26 cellular contexts compared by ENCODE assay signal in genomic region chr22:31927562-31927961, GRCh38.
"Had no signal": no experiment of that assay in that cellular context is flagged by ENCODE, and none has a peak within 500 bp of the region (broad histone marks: within the 10 kb centered on the region; RNA-seq: fewer than 3 reads in every experiment).

No MANE protein-coding gene starts in this region.

- H3K4me1 ChIP-seq: pancreas, prostate gland, tibial artery had no signal

- H3K9me3 ChIP-seq: left ventricle myocardium inferior, pancreas, prostate gland, stomach, thoracic aorta, tibial artery, upper lobe of right lung had no signal

- ATAC-seq: natural killer cell; pancreas; right cardiac atrium; sciatic nerve; stimulated activated naive B cell treated with anti-CD40 and anti-IgM and Interleukin-4, amounts not matched to agents 10 μg/mL and 1 μg/mL and 100 μg/mL, for 72 hours; stimulated activated naive CD8-positive, alpha-beta T cell treated with anti-CD3 and anti-CD28 coated beads, Interleukin-15, Interleukin-2, amounts not matched to agents 100 U/mL and 50 U/mL, for 24 hours; upper lobe of right lung had no signal

- DNase-seq: immature natural killer cell; left ventricle myocardium inferior; naive B cell; natural killer cell; nephron progenitor cell; pancreas; retina; right cardiac atrium; stimulated activated CD4-positive, alpha-beta T cell treated with anti-CD3 and anti-CD28 coated beads, Interleukin-12 subunit alpha, Interleukin-12 subunit beta, amount 100 ng/mL, for 4 hours; stimulated activated CD4-positive, alpha-beta T cell treated with anti-CD3 and anti-CD28 coated beads, Interleukin-15, amount 100 ng/mL, for 24 hours; stimulated activated CD4-positive, alpha-beta T cell treated with anti-CD3 and anti-CD28 coated beads, Interleukin-2, amount 100 ng/mL, for 24 hours; stimulated activated CD4-positive, alpha-beta T cell treated with anti-CD3 and anti-CD28 coated beads, Interleukin-4, amount 100 ng/mL, for 1 hour; stimulated activated naive B cell treated with anti-CD40 and anti-IgM and Interleukin-4, amounts not matched to agents 10 μg/mL and 1 μg/mL and 100 μg/mL, for 72 hours; stimulated activated naive CD8-positive, alpha-beta T cell treated with anti-CD3 and anti-CD28 coated beads, Interleukin-15, Interleukin-2, amounts not matched to agents 100 U/mL and 50 U/mL, for 24 hours; stomach; tibial artery; trophoblast cell; upper lobe of right lung had no signal

- H3K36me3 ChIP-seq: left ventricle myocardium inferior, pancreas, prostate gland, stomach, thoracic aorta, tibial artery, upper lobe of right lung had no signal

- H3K27me3 ChIP-seq: pancreas, stomach, upper lobe of right lung had no signal

- H3K27ac ChIP-seq: left ventricle myocardium inferior, pancreas, prostate gland, skin epidermis, stomach, thoracic aorta, tibial artery, upper lobe of right lung had no signal

- H3K4me3 ChIP-seq: left ventricle myocardium inferior, lung, pancreas, prostate gland, skin epidermis, stomach, thoracic aorta, tibial artery, upper lobe of right lung had no signal

- FAIRE-seq: islet of Langerhans, kidney, pancreas, urothelium cell line had no signal
